Comparison of ENCODE assay signal across 1 cellular context in genomic region chr12:132493482-132494178, GRCh38.
A peak's percentile ranks its signal among the peaks of the same experiment; 100 is the strongest.
TF ChIP-seq lines count a peak whose summit lies in the region.

No MANE protein-coding gene starts in this region.

TF ChIP-seq in HepG2, 621 proteins besides CTCF, POLR2A, EP300 and RAD21 (continued from another document):
- TF ChIP-seq ZNF639 (CRISPR knock-in tag; conservative IDR thresholded peaks at IDR 0.05) (no peak), KLF15 (CRISPR knock-in tag; IDR thresholded peaks at IDR 0.05; ENCODE audit: borderline replicate concordance) (0 out of 2 replicates have a peak, but pooled peaks have one; percentile 20), ZGPAT (CRISPR knock-in tag; IDR thresholded peaks at IDR 0.05) (0 out of 2 replicates have a peak, but pooled peaks have one; percentile 27), MAFF (IDR thresholded peaks at IDR 0.05; ENCODE audit: low read depth, low read length) (no peak), NR2F1 (CRISPR knock-in tag; IDR thresholded peaks at IDR 0.05) (no peak), ZNF263 (CRISPR knock-in tag; IDR thresholded peaks at IDR 0.05) (0 out of 2 replicates have a peak, but pooled peaks have one; percentile 29), ZNF546 (CRISPR knock-in tag; conservative IDR thresholded peaks at IDR 0.05) (no peak), KLF16 (CRISPR knock-in tag; IDR thresholded peaks at IDR 0.05) (0 out of 4 replicates have a peak, but pooled peaks of 1 of the 2 experiments have one; percentile 31), MBD4 (IDR thresholded peaks at IDR 0.05; ENCODE audit: borderline replicate concordance, low read length) (no peak), ZNF703 (CRISPR knock-in tag; IDR thresholded peaks at IDR 0.05; ENCODE audit: borderline replicate concordance) (no peak), ZNF121 (CRISPR knock-in tag; IDR thresholded peaks at IDR 0.05) (no peak), RERE (CRISPR knock-in tag; IDR thresholded peaks at IDR 0.05; ENCODE audit: low read depth) (no peak)
